8 cellular contexts compared by ENCODE assay signal in the genomic region with DNA sequence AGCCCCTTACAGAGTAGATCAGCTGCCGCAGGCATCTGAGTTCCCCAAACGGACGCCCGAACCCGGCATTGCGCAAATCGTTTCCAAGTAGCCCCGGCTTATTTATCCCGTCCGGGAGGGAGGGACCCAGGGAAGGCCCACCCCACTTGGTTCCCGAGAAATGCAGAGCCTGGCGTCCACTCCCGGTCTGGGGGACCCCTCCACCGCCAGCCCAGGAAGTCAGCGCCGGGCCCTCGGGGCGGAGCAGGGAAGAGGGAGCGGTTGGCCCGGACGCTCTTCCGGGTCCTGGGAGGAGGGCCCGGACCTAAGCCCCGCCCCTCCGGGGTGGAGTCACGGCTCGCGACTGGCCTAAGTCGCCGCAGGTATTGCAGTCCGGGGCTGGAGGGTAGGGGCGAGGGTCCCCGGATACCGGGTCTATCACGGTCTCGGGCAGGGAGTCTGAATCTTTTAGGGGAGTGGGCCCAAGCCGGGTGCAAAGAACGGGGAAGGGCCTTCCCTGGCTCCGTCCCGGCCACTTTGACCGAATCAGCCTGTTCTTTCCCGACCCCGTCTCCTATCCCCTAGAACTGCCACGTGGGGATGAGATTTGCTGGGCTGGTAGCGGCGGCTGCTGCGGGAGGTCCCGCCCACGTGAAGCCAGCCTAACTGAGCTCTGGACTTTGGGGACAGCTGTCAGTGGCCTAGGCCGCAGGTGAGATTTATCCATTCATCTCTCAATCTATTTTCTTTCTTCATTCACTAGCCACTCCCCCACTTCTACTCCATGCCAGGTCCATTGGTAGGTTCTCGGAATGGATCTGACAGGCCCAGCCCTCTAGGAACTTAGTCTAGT. TPM values are rescaled to one million over a fixed set of nuclear protein-coding genes. Genes with fewer than 3 reads are reported as not detected.
A peak's percentile ranks its signal among the peaks of the same experiment; 100 is the strongest.
DNase-seq lines count a peak whose midpoint lies in the region; TF ChIP-seq lines count a peak whose summit lies in the region.

A gene with protein sequence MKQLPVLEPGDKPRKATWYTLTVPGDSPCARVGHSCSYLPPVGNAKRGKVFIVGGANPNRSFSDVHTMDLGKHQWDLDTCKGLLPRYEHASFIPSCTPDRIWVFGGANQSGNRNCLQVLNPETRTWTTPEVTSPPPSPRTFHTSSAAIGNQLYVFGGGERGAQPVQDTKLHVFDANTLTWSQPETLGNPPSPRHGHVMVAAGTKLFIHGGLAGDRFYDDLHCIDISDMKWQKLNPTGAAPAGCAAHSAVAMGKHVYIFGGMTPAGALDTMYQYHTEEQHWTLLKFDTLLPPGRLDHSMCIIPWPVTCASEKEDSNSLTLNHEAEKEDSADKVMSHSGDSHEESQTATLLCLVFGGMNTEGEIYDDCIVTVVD (plus strand): TSS at position 327 of the 832 bp plus-strand sequence. CDS start 2,472 bp downstream, outside the sequence.

- H3K9me2 ChIP-seq in neural cell (ENCODE audit: insufficient read depth, low read length): no peaks in the 10 kb centered on the region

- DNase-seq in EL (peak; percentile 99), H4 (ENCODE audit: low spot score) (peak; percentile 90), LoVo (ENCODE audit: low spot score) (peak; percentile 95), SHP77 (lab: John Stamatoyannopoulos, UW) (peak; percentile 91 to 93), fibroblast of the conjunctiva (ENCODE audit: low read depth) (peak; percentile 94), stomach (peak; percentile 94)
- DNase-seq in activated effector memory CD4-positive, alpha-beta T cell treated with anti-CD3 and anti-CD28 coated beads, Interleukin-2, amount 50 U/mL, for 16 hours: peak; percentile 96

- H3K36me3 ChIP-seq in neural cell (ENCODE audit: insufficient read depth, low read length) (no peaks in the 10 kb centered on the region), stomach (peaks cover 0 to 25% (median 22%) of the 10 kb centered on the region in 4 donors)

- peak within 1 kb of the TSS; percentile 69 for H3K27ac ChIP-seq in neural cell (ENCODE audit: low read length)
- peak within 1 kb of the TSS; percentile 88 to 97 (median 92) for H3K27ac ChIP-seq in stomach

- H3K9me3 ChIP-seq in neural cell (ENCODE audit: low read length): no peaks in the 10 kb centered on the region
- H3K9me3 ChIP-seq in stomach: no peaks in the 10 kb centered on the region

- TF ChIP-seq POLR2A in stomach (IDR thresholded peaks at IDR 0.05): peak in 1 of 4 donors; percentile 34

- no peaks in the 10 kb centered on the region for H4K20me1 ChIP-seq in neural cell (ENCODE audit: insufficient read depth)

- intact Hi-C loops in stomach (cut with DNase I; ENCODE audit: low total_unique reads): no loop called here

- H3K79me2 ChIP-seq in neural cell (replicated peaks; ENCODE audit: insufficient read depth, low read length): no peaks in the 10 kb centered on the region

- peak; percentile 11 for TF ChIP-seq RAD21 in neural cell (conservative IDR thresholded peaks at IDR 0.05)

- peak within 1 kb of the TSS; percentile 81 for H3K9ac ChIP-seq in neural cell (ENCODE audit: low read length)

- WGBS in stomach, 5 donors: 0 to 1% (median 0%) methylated on average over 26 to 51 of the region's 51 CpGs

- H3K27me3 ChIP-seq in neural cell (ENCODE audit: insufficient read depth, low read depth, low read length) (no peaks in the 10 kb centered on the region), stomach (no peaks in the 10 kb centered on the region)

- H2AFZ ChIP-seq in neural cell (ENCODE audit: low read depth, low read length): peak within 1 kb of the TSS; percentile 74

- H3F3A ChIP-seq in neural cell (ENCODE audit: insufficient read depth, low read length, poor library complexity, severe bottlenecking): no peaks in the 10 kb centered on the region

- peak within 1 kb of the TSS; percentile 70 for H3K4me2 ChIP-seq in neural cell (ENCODE audit: low read length)

- TF ChIP-seq EP300 in neural cell (conservative IDR thresholded peaks at IDR 0.05; ENCODE audit: poor library complexity, severe bottlenecking) (peak; percentile 23), stomach (IDR thresholded peaks at IDR 0.05) (no peak)

- no peak for TF ChIP-seq CTCF in neural cell (IDR thresholded peaks at IDR 0.05; ENCODE audit: poor library complexity, severe bottlenecking)
- no peak for TF ChIP-seq CTCF in stomach (IDR thresholded peaks at IDR 0.05)

- H3K4me1 ChIP-seq in stomach: peaks cover 0 to 23% (median 21%) of the 10 kb centered on the region in 4 donors

- H3K4me3 ChIP-seq in neural cell (ENCODE audit: low read length): peak within 1 kb of the TSS; percentile 89
- H3K4me3 ChIP-seq in stomach: peak within 1 kb of the TSS; percentile 65 to 75 (median 71)

TF ChIP-seq in neural cell, 6 proteins besides CTCF, POLR2A, EP300 and RAD21:
- TF ChIP-seq POLR2AphosphoS5 (IDR thresholded peaks at IDR 0.05) (no peak), TAF1 (IDR thresholded peaks at IDR 0.05; ENCODE audit: low read depth) (no peak), MXI1 (conservative IDR thresholded peaks at IDR 0.05; ENCODE audit: poor library complexity, severe bottlenecking) (peak; percentile 93), EZH2 (IDR thresholded peaks at IDR 0.05; ENCODE audit: borderline replicate concordance, insufficient read depth, low read length, poor library complexity, severe bottlenecking) (no peak), SMC3 (conservative IDR thresholded peaks at IDR 0.05; ENCODE audit: poor library complexity) (peak; percentile 17)
- TF ChIP-seq, protein P1, sequence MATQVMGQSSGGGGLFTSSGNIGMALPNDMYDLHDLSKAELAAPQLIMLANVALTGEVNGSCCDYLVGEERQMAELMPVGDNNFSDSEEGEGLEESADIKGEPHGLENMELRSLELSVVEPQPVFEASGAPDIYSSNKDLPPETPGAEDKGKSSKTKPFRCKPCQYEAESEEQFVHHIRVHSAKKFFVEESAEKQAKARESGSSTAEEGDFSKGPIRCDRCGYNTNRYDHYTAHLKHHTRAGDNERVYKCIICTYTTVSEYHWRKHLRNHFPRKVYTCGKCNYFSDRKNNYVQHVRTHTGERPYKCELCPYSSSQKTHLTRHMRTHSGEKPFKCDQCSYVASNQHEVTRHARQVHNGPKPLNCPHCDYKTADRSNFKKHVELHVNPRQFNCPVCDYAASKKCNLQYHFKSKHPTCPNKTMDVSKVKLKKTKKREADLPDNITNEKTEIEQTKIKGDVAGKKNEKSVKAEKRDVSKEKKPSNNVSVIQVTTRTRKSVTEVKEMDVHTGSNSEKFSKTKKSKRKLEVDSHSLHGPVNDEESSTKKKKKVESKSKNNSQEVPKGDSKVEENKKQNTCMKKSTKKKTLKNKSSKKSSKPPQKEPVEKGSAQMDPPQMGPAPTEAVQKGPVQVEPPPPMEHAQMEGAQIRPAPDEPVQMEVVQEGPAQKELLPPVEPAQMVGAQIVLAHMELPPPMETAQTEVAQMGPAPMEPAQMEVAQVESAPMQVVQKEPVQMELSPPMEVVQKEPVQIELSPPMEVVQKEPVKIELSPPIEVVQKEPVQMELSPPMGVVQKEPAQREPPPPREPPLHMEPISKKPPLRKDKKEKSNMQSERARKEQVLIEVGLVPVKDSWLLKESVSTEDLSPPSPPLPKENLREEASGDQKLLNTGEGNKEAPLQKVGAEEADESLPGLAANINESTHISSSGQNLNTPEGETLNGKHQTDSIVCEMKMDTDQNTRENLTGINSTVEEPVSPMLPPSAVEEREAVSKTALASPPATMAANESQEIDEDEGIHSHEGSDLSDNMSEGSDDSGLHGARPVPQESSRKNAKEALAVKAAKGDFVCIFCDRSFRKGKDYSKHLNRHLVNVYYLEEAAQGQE (IDR thresholded peaks at IDR 0.05; ENCODE audit: borderline replicate concordance): peak; percentile 34

RNA-seq across cellular contexts. Expression of the gene that starts here (rescaled TPM):
- total RNA-seq in H4 (2014; rRNA removed; shearing (Covaris generic)): 24.3 and 37.4 TPM in 2 replicates
- 58.2 and 67.2 TPM in 2 replicates for polyA plus RNA-seq in neural cell
- 22.1 and 24.8 TPM in 2 replicates for polyA minus RNA-seq in neural cell
- total RNA-seq in stomach: 10 to 100 TPM; 11.2 to 32.6 (median 12.7) TPM
- polyA plus RNA-seq in stomach: 10 to 100 TPM; 17.4 to 18.8 (median 17.9) TPM

Comparison
In these comparisons a context has a peak if more than half of its experiments do, and no peak if none do; other contexts are left out.
1. Peak in every context shown above with its lines: DNase-seq, H3K4me3 ChIP-seq and H3K27ac ChIP-seq.